28 cellular contexts compared by ENCODE assay signal in the genomic region with DNA sequence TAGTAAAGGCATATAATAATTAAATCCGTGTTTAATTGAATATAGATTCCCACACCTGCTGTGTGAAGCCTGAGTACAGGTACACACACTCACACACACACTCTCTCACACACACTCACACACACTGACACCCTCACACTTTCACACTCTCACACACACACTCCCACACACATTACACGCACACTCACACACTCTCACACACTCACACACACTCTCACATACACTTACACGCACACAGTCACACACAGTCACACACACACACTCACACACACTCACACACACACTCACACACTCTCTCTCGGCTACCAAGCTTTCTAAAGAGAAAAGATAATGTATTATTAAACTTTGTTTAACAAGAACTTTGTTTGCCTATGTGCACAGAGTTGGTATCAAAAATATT.
"Had no signal": no experiment of that assay in that cellular context is flagged by ENCODE, and none has a peak within 500 bp of the region (broad histone marks: within the 10 kb centered on the region; RNA-seq: fewer than 3 reads in every experiment).

No MANE protein-coding gene starts in this region.

- H3K27me3 ChIP-seq: neural progenitor cell, ovary, right lobe of liver, sigmoid colon, stomach, thyroid gland, tibial nerve, upper lobe of left lung, uterus had no signal

- FAIRE-seq: small intestine had no signal

- H3K27ac Mint-ChIP-seq: naive thymus-derived CD8-positive, alpha-beta T cell; natural killer cell treated with Interleukin-12 subunit alpha and Interleukin-12 subunit beta and Interleukin-15 and Interleukin-18, amount 100 ng/mL, for 72 hours; nephron progenitor cell; neural progenitor cell; progenitor cell of endocrine pancreas; stimulated activated effector memory CD8-positive, alpha-beta T cell treated with anti-CD3 and anti-CD28 coated beads, Interleukin-12 subunit alpha, Interleukin-12 subunit beta, amount 100 ng/mL, for 72 hours; stimulated activated naive B cell treated with anti-CD40 and anti-IgM and Interleukin-4, amounts not matched to agents 10 μg/mL and 1 μg/mL and 100 μg/mL, for 72 hours; stimulated activated naive CD8-positive, alpha-beta T cell treated with anti-CD3 and anti-CD28 coated beads, Interleukin-15, Interleukin-2, amounts not matched to agents 100 ng/mL and 50 ng/mL, for 24 hours had no signal

- H3K36me3 ChIP-seq: neural progenitor cell, ovary, right lobe of liver, sigmoid colon, stomach, thoracic aorta, thyroid gland, tibial nerve, upper lobe of left lung, uterus had no signal

- H3K4me1 Mint-ChIP-seq: naive thymus-derived CD8-positive, alpha-beta T cell; nephron progenitor cell; neural progenitor cell; stimulated activated effector memory CD8-positive, alpha-beta T cell treated with anti-CD3 and anti-CD28 coated beads, Interleukin-12 subunit alpha, Interleukin-12 subunit beta, amount 100 ng/mL, for 72 hours; stimulated activated naive B cell treated with anti-CD40 and anti-IgM and Interleukin-4, amounts not matched to agents 10 μg/mL and 1 μg/mL and 100 μg/mL, for 72 hours had no signal

- H3K27me3 Mint-ChIP-seq: naive thymus-derived CD8-positive, alpha-beta T cell; natural killer cell treated with Interleukin-12 subunit alpha and Interleukin-12 subunit beta and Interleukin-15 and Interleukin-18, amount 100 ng/mL, for 72 hours; progenitor cell of endocrine pancreas; stimulated activated naive B cell treated with anti-CD40 and anti-IgM and Interleukin-4, amounts not matched to agents 10 μg/mL and 1 μg/mL and 100 μg/mL, for 72 hours; stimulated activated naive CD8-positive, alpha-beta T cell treated with anti-CD3 and anti-CD28 coated beads, Interleukin-15, Interleukin-2, amounts not matched to agents 100 ng/mL and 50 ng/mL, for 24 hours had no signal

- H3K36me3 Mint-ChIP-seq: naive thymus-derived CD8-positive, alpha-beta T cell; natural killer cell treated with Interleukin-12 subunit alpha and Interleukin-12 subunit beta and Interleukin-15 and Interleukin-18, amount 100 ng/mL, for 72 hours; neural progenitor cell; stimulated activated effector memory CD8-positive, alpha-beta T cell treated with anti-CD3 and anti-CD28 coated beads, Interleukin-12 subunit alpha, Interleukin-12 subunit beta, amount 100 ng/mL, for 72 hours; stimulated activated naive B cell treated with anti-CD40 and anti-IgM and Interleukin-4, amounts not matched to agents 10 μg/mL and 1 μg/mL and 100 μg/mL, for 72 hours had no signal

- DNase-seq: naive thymus-derived CD8-positive, alpha-beta T cell; nephron progenitor cell; occipital lobe; ovary; posterior cingulate gyrus; psoas muscle; right cardiac atrium; right lobe of liver; sigmoid colon; small intestine; stimulated activated CD4-positive, alpha-beta T cell treated with anti-CD3 and anti-CD28 coated beads, Interleukin-15, amount 100 ng/mL, for 24 hours; stimulated activated CD4-positive, alpha-beta T cell treated with anti-CD3 and anti-CD28 coated beads, Interleukin-2, amount 100 ng/mL, for 24 hours; stimulated activated CD4-positive, alpha-beta T cell treated with anti-CD3 and anti-CD28 coated beads, Interleukin-2, amount 100 ng/mL, for 48 hours; stimulated activated CD4-positive, alpha-beta T cell treated with anti-CD3 and anti-CD28 coated beads, Interleukin-4, amount 100 ng/mL, for 24 hours; stimulated activated naive B cell treated with anti-CD40 and anti-IgM and Interleukin-4, amounts not matched to agents 10 μg/mL and 1 μg/mL and 100 μg/mL, for 72 hours; stimulated activated naive CD4-positive, alpha-beta T cell treated with Interleukin-2 at 50 U/mL for 16 hours; stomach; thyroid gland; trophoblast cell; upper lobe of left lung; uterus had no signal

- ATAC-seq: naive thymus-derived CD8-positive, alpha-beta T cell; natural killer cell treated with Interleukin-12 subunit alpha and Interleukin-12 subunit beta and Interleukin-15 and Interleukin-18, amount 100 ng/mL, for 72 hours; psoas muscle; right cardiac atrium; right lobe of liver; stimulated activated effector memory CD8-positive, alpha-beta T cell treated with anti-CD3 and anti-CD28 coated beads, Interleukin-12 subunit alpha, Interleukin-12 subunit beta, amount 100 ng/mL, for 72 hours; stimulated activated naive B cell treated with anti-CD40 and anti-IgM and Interleukin-4, amounts not matched to agents 10 μg/mL and 1 μg/mL and 100 μg/mL, for 72 hours had no signal

- H3K4me3 Mint-ChIP-seq: naive thymus-derived CD8-positive, alpha-beta T cell; natural killer cell treated with Interleukin-12 subunit alpha and Interleukin-12 subunit beta and Interleukin-15 and Interleukin-18, amount 100 ng/mL, for 72 hours; nephron progenitor cell; neural progenitor cell; stimulated activated effector memory CD8-positive, alpha-beta T cell treated with anti-CD3 and anti-CD28 coated beads, Interleukin-12 subunit alpha, Interleukin-12 subunit beta, amount 100 ng/mL, for 72 hours; stimulated activated naive B cell treated with anti-CD40 and anti-IgM and Interleukin-4, amounts not matched to agents 10 μg/mL and 1 μg/mL and 100 μg/mL, for 72 hours; stimulated activated naive CD8-positive, alpha-beta T cell treated with anti-CD3 and anti-CD28 coated beads, Interleukin-15, Interleukin-2, amounts not matched to agents 100 ng/mL and 50 ng/mL, for 24 hours had no signal

- H3K9me3 Mint-ChIP-seq: nephron progenitor cell, neural progenitor cell had no signal

- H3K4me3 ChIP-seq: neural progenitor cell, ovary, psoas muscle, right lobe of liver, sigmoid colon, stomach, thoracic aorta, thyroid gland, tibial nerve, upper lobe of left lung, uterus had no signal
